Comparison of ENCODE assay signal across 1 cellular context in genomic region chr20:48682529-48683385, GRCh38.
TF ChIP-seq lines count a peak whose summit lies in the region.

No MANE protein-coding gene starts in this region.

TF ChIP-seq in HEK293, 187 proteins besides CTCF, POLR2A, EP300 and RAD21 (continued from another document):
- TF ChIP-seq ZNF518A (tag by site-specific recombination; conservative IDR thresholded peaks at IDR 0.05; ENCODE audit: low read depth) (no peak), GLIS1 (tag by site-specific recombination; IDR thresholded peaks at IDR 0.05) (peak; percentile 73), ZFHX2 (tag by site-specific recombination; conservative IDR thresholded peaks at IDR 0.05) (peak; percentile 95), PRDM1 (tag by site-specific recombination; IDR thresholded peaks at IDR 0.05) (peak; percentile 36; the same call in 1 of the 2 replicates), IKZF3 (tag by site-specific recombination; IDR thresholded peaks at IDR 0.05) (peak; percentile 52; the same call in 1 of the 2 replicates), TSHZ1 (tag by site-specific recombination; IDR thresholded peaks at IDR 0.05; ENCODE audit: borderline replicate concordance) (0 out of 2 replicates have a peak, but pooled peaks have one; percentile 9), SP7 (tag by site-specific recombination; IDR thresholded peaks at IDR 0.05) (peak; percentile 78), OSR2 (tag by site-specific recombination; IDR thresholded peaks at IDR 0.05) (0 out of 2 replicates have a peak, but pooled peaks have one; percentile 50), ZBTB11 (tag by site-specific recombination; conservative IDR thresholded peaks at IDR 0.05; ENCODE audit: low read depth) (0 out of 2 replicates have a peak, but pooled peaks have one; percentile 7), ZNF423 (tag by site-specific recombination; IDR thresholded peaks at IDR 0.05) (peak; percentile 76; the same call in 1 of the 2 replicates), ZBTB26 (tag by site-specific recombination; optimal IDR thresholded peaks at IDR 0.05) (peak; percentile 12), ZNF398 (tag by site-specific recombination; IDR thresholded peaks at IDR 0.05) (peak; percentile 28; the same call in 1 of the 2 replicates), SP2 (tag by site-specific recombination; IDR thresholded peaks at IDR 0.05) (peak; percentile 60)
